In genomic region chr11:103842795-103843194, GRCh38 we compare ENCODE assay signal across 18 cellular contexts.
DNase-seq lines count a peak whose midpoint lies in the region; ATAC-seq and TF ChIP-seq lines count a peak whose summit lies in the region.
"Had no signal": no experiment of that assay in that cellular context is flagged by ENCODE, and none has a peak within 500 bp of the region (broad histone marks: within the 10 kb centered on the region; RNA-seq: fewer than 3 reads in every experiment).

No MANE protein-coding gene starts in this region.

- H3K27me3 ChIP-seq in BJ (ENCODE audit: control insufficient read depth, insufficient read depth, low read length) (no peaks in the 10 kb centered on the region), neural progenitor cell (no peaks in the 10 kb centered on the region), left lung (no peaks in the 10 kb centered on the region)
- H3K27me3 ChIP-seq: tibial artery had no signal

- no peaks in the 10 kb centered on the region for H3K79me2 ChIP-seq in neural progenitor cell (ENCODE audit: low read depth)

- H3K36me3 Mint-ChIP-seq in neural progenitor cell: no peaks in the 10 kb centered on the region
- H3K36me3 Mint-ChIP-seq: natural killer cell had no signal

- CTCF ChIA-PET in BJ (lab: Yijun Ruan, JAX): no interaction called here

- H3K9ac ChIP-seq in neural progenitor cell: no peak overlapping the region

- intact Hi-C loops in left lung (cut with DNase I): no loop called here

- no peak overlapping the region for H3K4me3 Mint-ChIP-seq in neural progenitor cell
- H3K4me3 Mint-ChIP-seq: activated naive CD4-positive, alpha-beta T cell treated with anti-CD3 and anti-CD28 coated beads for 36 hours; natural killer cell had no signal

- H3K9me3 Mint-ChIP-seq in neural progenitor cell: peaks cover 2% of the 10 kb centered on the region
- H3K9me3 Mint-ChIP-seq: activated naive CD4-positive, alpha-beta T cell treated with anti-CD3 and anti-CD28 coated beads for 36 hours; natural killer cell had no signal

- H3K36me3 ChIP-seq in BJ (ENCODE audit: control insufficient read depth, insufficient read depth, low read length): no peaks in the 10 kb centered on the region
- no peaks in the 10 kb centered on the region for H3K36me3 ChIP-seq in neural progenitor cell
- no peaks in the 10 kb centered on the region for H3K36me3 ChIP-seq in left lung
- H3K36me3 ChIP-seq: tibial artery had no signal

- H2AFZ ChIP-seq in neural progenitor cell (replicated peaks): no peak overlapping the region

- no peak overlapping the region for H3K27ac Mint-ChIP-seq in neural progenitor cell
- H3K27ac Mint-ChIP-seq: activated naive CD4-positive, alpha-beta T cell treated with anti-CD3 and anti-CD28 coated beads for 36 hours; natural killer cell had no signal

- H3K4me2 ChIP-seq in neural progenitor cell: no peak overlapping the region

- H3K27ac ChIP-seq in neural progenitor cell: no peak overlapping the region
- H3K27ac ChIP-seq in left lung: no peak overlapping the region
- H3K27ac ChIP-seq: tibial artery had no signal

- no peaks in the 10 kb centered on the region for H3K27me3 Mint-ChIP-seq in neural progenitor cell (ENCODE audit: insufficient read depth, low read depth)

- H3K4me3 ChIP-seq in BJ (ENCODE audit: low read depth, low read length): no peak overlapping the region
- no peak overlapping the region for H3K4me3 ChIP-seq in neural progenitor cell
- H3K4me3 ChIP-seq in left lung: no peak overlapping the region
- H3K4me3 ChIP-seq: tibial artery had no signal

- no peaks in the 10 kb centered on the region for H3F3A ChIP-seq in neural progenitor cell (ENCODE audit: low read depth)

- H4K20me1 ChIP-seq in neural progenitor cell (ENCODE audit: low read depth): no peaks in the 10 kb centered on the region

- H3K9me3 ChIP-seq in neural progenitor cell (ENCODE audit: low read depth) (no peaks in the 10 kb centered on the region), left lung (no peaks in the 10 kb centered on the region)
- H3K9me3 ChIP-seq: tibial artery had no signal

- DNase-seq in BJ (ENCODE audit: low read depth): peak; percentile 70
- DNase-seq in HS-5 (ENCODE audit: low read depth): peak; percentile 66
- DNase-seq in brain pericyte (ENCODE audit: low read depth, low spot score): peak; percentile 50
- DNase-seq in neural progenitor cell (ENCODE audit: low spot score): peak; percentile 42
- no peak for DNase-seq in left lung
- no peak for DNase-seq in stimulated activated CD4-positive, alpha-beta T cell treated with anti-CD3 and anti-CD28 coated beads, Interleukin-4, amount 100 ng/mL, for 1 hour
- DNase-seq: activated CD8-positive, alpha-beta memory T cell treated with anti-CD3 and anti-CD28 coated beads, Interleukin-2, amount 50 U/mL, for 4 hours; activated naive CD4-positive, alpha-beta T cell treated with anti-CD3 and anti-CD28 coated beads for 36 hours; Calu3; natural killer cell; NCI-H1436; NCI-H510A; stimulated activated CD4-positive, alpha-beta T cell treated with anti-CD3 and anti-CD28 coated beads, Interleukin-2, amount 100 ng/mL, for 48 hours; T-helper 1 cell; tibial artery had no signal

- H3K4me1 Mint-ChIP-seq in neural progenitor cell: peaks cover 30% of the 10 kb centered on the region

- POLR2A ChIA-PET in BJ (lab: Charles Lee): no interaction called here

- no peak for ATAC-seq in HG02642 (IDR thresholded peaks at IDR 0.05; ENCODE audit: poor library complexity, unreplicated experiment)
- ATAC-seq in left lung: no peak
- ATAC-seq: activated CD4-positive, CD25-positive, alpha-beta regulatory T cell treated with anti-CD3 and anti-CD28 coated beads, Interleukin-2, amount 50 U/mL, for 24 hours; HCT116; natural killer cell had no signal

- TF ChIP-seq CTCF in BJ (IDR thresholded peaks at IDR 0.05; ENCODE audit: insufficient read depth, low read depth, low read length) (no peak), neural progenitor cell (IDR thresholded peaks at IDR 0.05) (no peak), left lung (IDR thresholded peaks at IDR 0.05) (no peak)

- H3K4me1 ChIP-seq in neural progenitor cell (peaks cover 8% of the 10 kb centered on the region), left lung (no peaks in the 10 kb centered on the region)
- H3K4me1 ChIP-seq: tibial artery had no signal

Comparison
In these comparisons a context has a peak if more than half of its experiments do, and no peak if none do; other contexts are left out.
1. DNase-seq: peak in BJ (single experiment), HS-5 (single experiment), brain pericyte (single experiment) and neural progenitor cell (single experiment); none in left lung (0 of 2) and stimulated activated CD4-positive, alpha-beta T cell treated with anti-CD3 and anti-CD28 coated beads, Interleukin-4, amount 100 ng/mL, for 1 hour (single experiment).